17 cellular contexts compared by ENCODE assay signal in the genomic region with DNA sequence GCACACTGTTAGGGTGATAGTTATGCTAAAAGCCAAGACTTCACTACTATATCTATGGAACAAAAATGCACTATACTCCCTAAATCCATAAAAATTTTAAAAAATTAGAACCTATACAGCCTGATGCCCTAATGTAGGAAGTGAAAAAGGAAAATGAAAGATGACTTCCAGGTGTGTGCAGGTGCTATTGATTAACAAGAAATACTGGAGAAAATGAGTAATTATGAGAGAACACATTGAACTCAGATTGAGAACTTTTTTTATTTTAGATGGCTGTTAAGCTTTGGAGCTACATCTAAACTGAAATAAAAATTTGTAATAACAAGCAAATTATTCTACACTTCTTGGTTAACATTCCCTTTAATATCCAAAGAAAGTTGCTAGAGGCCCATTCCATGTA.
DNase-seq lines count a peak whose midpoint lies in the region; ATAC-seq and TF ChIP-seq lines count a peak whose summit lies in the region.
"Had no signal": no experiment of that assay in that cellular context is flagged by ENCODE, and none has a peak within 500 bp of the region (broad histone marks: within the 10 kb centered on the region; RNA-seq: fewer than 3 reads in every experiment).

No MANE protein-coding gene starts in this region.

- peaks cover 32% of the 10 kb centered on the region for H3K4me1 ChIP-seq in OCI-LY3 (ENCODE audit: low read length)
- H3K4me1 ChIP-seq: BE2C had no signal

- DNase-seq in hepatic stellate cell (ENCODE audit: low spot score) (no peak), DMS53 (lab: John Stamatoyannopoulos, UW) (no peak), NCI-H146 treated with DMSO at 0.1 percent for 48 hours (lab: John Stamatoyannopoulos, UW; ENCODE audit: unreplicated experiment) (no peak)
- DNase-seq: BE2C; CD4-positive, alpha-beta memory T cell; DMS79 treated with DMSO at 0.1 percent for 48 hours; EL; HCEC 1CT; HFFc6; IMR-90; Kasumi-1; KBM-7 had no signal

- no peaks in the 10 kb centered on the region for H3K79me2 ChIP-seq in OCI-LY3 (ENCODE audit: low read length)

- no peaks in the 10 kb centered on the region for H3K27me3 ChIP-seq in OCI-LY3 (ENCODE audit: low read depth, low read length)
- H3K27me3 ChIP-seq: BE2C had no signal

- ATAC-seq in GM18870 (IDR thresholded peaks at IDR 0.05; ENCODE audit: unreplicated experiment) (peak; percentile 40), GM21381 (IDR thresholded peaks at IDR 0.05; ENCODE audit: unreplicated experiment) (peak; percentile 40), HG02678 (IDR thresholded peaks at IDR 0.05; ENCODE audit: unreplicated experiment) (peak; percentile 33)

- H4K20me1 ChIP-seq in OCI-LY3 (ENCODE audit: insufficient read depth, low read length), result no peaks in the 10 kb centered on the region

- peak overlapping the region; percentile 2; the same call in 1 of the 2 replicates for H3K4me2 ChIP-seq in OCI-LY3 (ENCODE audit: low read length)

- no peaks in the 10 kb centered on the region for H3K9me3 ChIP-seq in OCI-LY3 (ENCODE audit: insufficient read depth, low read length)
- H3K9me3 ChIP-seq: BE2C had no signal

- no peaks in the 10 kb centered on the region for H3K36me3 ChIP-seq in OCI-LY3 (replicated peaks; ENCODE audit: low read depth, low read length)
- H3K36me3 ChIP-seq: BE2C had no signal

- H3K9ac ChIP-seq in OCI-LY3 (ENCODE audit: low read length), result no peak overlapping the region

- H2AFZ ChIP-seq in OCI-LY3 (ENCODE audit: low read depth, low read length), result no peak overlapping the region

- no peak overlapping the region for H3K27ac ChIP-seq in OCI-LY3 (ENCODE audit: low read length)
- H3K27ac ChIP-seq: C4-2B had no signal

- no peak overlapping the region for H3K4me3 ChIP-seq in OCI-LY3 (ENCODE audit: low read length)

- no peak for TF ChIP-seq CTCF in OCI-LY3 (IDR thresholded peaks at IDR 0.05; ENCODE audit: low read depth, low read length)
